ENCODE assay signal across 16 cellular contexts in genomic region chr9:14907360-14907685, GRCh38. TPM values are rescaled to one million over a fixed set of nuclear protein-coding genes. Genes with fewer than 3 reads are reported as not detected.
DNase-seq lines count a peak whose midpoint lies in the region; ATAC-seq and TF ChIP-seq lines count a peak whose summit lies in the region.
"Had no signal": no experiment of that assay in that cellular context is flagged by ENCODE, and none has a peak within 500 bp of the region (broad histone marks: within the 10 kb centered on the region; RNA-seq: fewer than 3 reads in every experiment).

No MANE protein-coding gene starts in this region.

- H3K4me2 ChIP-seq in neural progenitor cell, result peak overlapping the region; percentile 31

- H3K27ac ChIP-seq in HUES48 (ENCODE audit: low read depth, low read length) (peak overlapping the region; percentile 30), neural progenitor cell (no peak overlapping the region)
- H3K27ac ChIP-seq: upper lobe of right lung had no signal

- POLR2A ChIA-PET in activated CD4-positive, alpha-beta memory T cell treated with anti-CD3 and anti-CD28 coated beads for 36 hours (lab: Charles Lee), result no interaction called here

- TF ChIP-seq CTCF in neural progenitor cell (IDR thresholded peaks at IDR 0.05), result no peak

- H3K79me2 ChIP-seq in neural progenitor cell (ENCODE audit: low read depth), result no peaks in the 10 kb centered on the region

- H3K4me3 Mint-ChIP-seq in neural progenitor cell, result peak overlapping the region; percentile 70
- no peak overlapping the region for H3K4me3 Mint-ChIP-seq in activated CD4-positive, alpha-beta memory T cell treated with anti-CD3 and anti-CD28 coated beads for 36 hours
- H3K4me3 Mint-ChIP-seq: activated CD8-positive, alpha-beta T cell treated with anti-CD3 and anti-CD28 coated beads for 36 hours; activated T-helper 17 cell treated with anti-CD3 and anti-CD28 coated beads, Interleukin-2, amount 50 U/mL, for 72 hours; stimulated activated effector memory CD8-positive, alpha-beta T cell treated with anti-CD3 and anti-CD28 coated beads, Interleukin-12 subunit alpha, Interleukin-12 subunit beta, amount 100 ng/mL, for 72 hours had no signal

- H3K27me3 ChIP-seq in HUES48 (ENCODE audit: control insufficient read depth, insufficient read depth, low read length) (no peaks in the 10 kb centered on the region), neural progenitor cell (peaks cover 34% of the 10 kb centered on the region)
- H3K27me3 ChIP-seq: upper lobe of right lung had no signal

- peaks cover 4% of the 10 kb centered on the region for H3K9me3 Mint-ChIP-seq in neural progenitor cell
- no peaks in the 10 kb centered on the region for H3K9me3 Mint-ChIP-seq in activated CD4-positive, alpha-beta memory T cell treated with anti-CD3 and anti-CD28 coated beads for 36 hours
- H3K9me3 Mint-ChIP-seq: activated CD8-positive, alpha-beta T cell treated with anti-CD3 and anti-CD28 coated beads for 36 hours; activated T-helper 17 cell treated with anti-CD3 and anti-CD28 coated beads, Interleukin-2, amount 50 U/mL, for 72 hours; nephron; stimulated activated effector memory CD8-positive, alpha-beta T cell treated with anti-CD3 and anti-CD28 coated beads, Interleukin-12 subunit alpha, Interleukin-12 subunit beta, amount 100 ng/mL, for 72 hours had no signal

- H3K27ac Mint-ChIP-seq in neural progenitor cell, result no peak overlapping the region
- no peak overlapping the region for H3K27ac Mint-ChIP-seq in activated CD4-positive, alpha-beta memory T cell treated with anti-CD3 and anti-CD28 coated beads for 36 hours
- H3K27ac Mint-ChIP-seq: activated CD8-positive, alpha-beta T cell treated with anti-CD3 and anti-CD28 coated beads for 36 hours; activated T-helper 17 cell treated with anti-CD3 and anti-CD28 coated beads, Interleukin-2, amount 50 U/mL, for 72 hours; stimulated activated effector memory CD8-positive, alpha-beta T cell treated with anti-CD3 and anti-CD28 coated beads, Interleukin-12 subunit alpha, Interleukin-12 subunit beta, amount 100 ng/mL, for 72 hours had no signal

- CTCF ChIA-PET in activated CD4-positive, alpha-beta memory T cell treated with anti-CD3 and anti-CD28 coated beads for 36 hours (lab: Charles Lee), result no interaction called here

- ATAC-seq in HG03571 (IDR thresholded peaks at IDR 0.05; ENCODE audit: unreplicated experiment) (no peak), HG03025 (IDR thresholded peaks at IDR 0.05; ENCODE audit: low FRiP score, unreplicated experiment) (no peak)
- ATAC-seq: activated CD8-positive, alpha-beta T cell treated with anti-CD3 and anti-CD28 coated beads for 36 hours; activated T-helper 17 cell treated with anti-CD3 and anti-CD28 coated beads, Interleukin-2, amount 50 U/mL, for 72 hours; esophagus mucosa; stimulated activated effector memory CD8-positive, alpha-beta T cell treated with anti-CD3 and anti-CD28 coated beads, Interleukin-12 subunit alpha, Interleukin-12 subunit beta, amount 100 ng/mL, for 72 hours; upper lobe of right lung had no signal

- H4K20me1 ChIP-seq in neural progenitor cell (ENCODE audit: low read depth), result peaks cover 12% of the 10 kb centered on the region

- peaks cover 24% of the 10 kb centered on the region for H3F3A ChIP-seq in neural progenitor cell (ENCODE audit: low read depth)

- H3K4me3 ChIP-seq in HUES48 (ENCODE audit: low read depth, low read length), result 0 out of 2 replicates have a peak overlapping the region, but pooled peaks have one; percentile 19
- no peak overlapping the region for H3K4me3 ChIP-seq in neural progenitor cell

- DNase-seq in ELF-1 (ENCODE audit: low read depth, low spot score) (peak; percentile 84), cerebellar cortex (ENCODE audit: low spot score) (peak; percentile 60), neural progenitor cell (ENCODE audit: low spot score) (peak; percentile 83)
- DNase-seq in activated CD4-positive, alpha-beta memory T cell treated with anti-CD3 and anti-CD28 coated beads for 36 hours, result no peak
- DNase-seq: activated CD8-positive, alpha-beta T cell treated with anti-CD3 and anti-CD28 coated beads for 36 hours; amniotic stem cell; NCI-H1694; SIG-M5; upper lobe of right lung had no signal

- H3K36me3 ChIP-seq in HUES48 (ENCODE audit: control insufficient read depth, insufficient read depth, low read length), result no peaks in the 10 kb centered on the region
- no peaks in the 10 kb centered on the region for H3K36me3 ChIP-seq in neural progenitor cell
- H3K36me3 ChIP-seq: upper lobe of right lung had no signal

- H3K9me3 ChIP-seq in HUES48 (ENCODE audit: control insufficient read depth, insufficient read depth, low read length), result no peaks in the 10 kb centered on the region
- no peaks in the 10 kb centered on the region for H3K9me3 ChIP-seq in neural progenitor cell (ENCODE audit: low read depth)
- H3K9me3 ChIP-seq: upper lobe of right lung had no signal

- H3K4me1 Mint-ChIP-seq in neural progenitor cell, result peaks cover 44% of the 10 kb centered on the region
- H3K4me1 Mint-ChIP-seq in activated CD4-positive, alpha-beta memory T cell treated with anti-CD3 and anti-CD28 coated beads for 36 hours (ENCODE audit: low read depth), result no peaks in the 10 kb centered on the region
- H3K4me1 Mint-ChIP-seq: activated T-helper 17 cell treated with anti-CD3 and anti-CD28 coated beads, Interleukin-2, amount 50 U/mL, for 72 hours; stimulated activated effector memory CD8-positive, alpha-beta T cell treated with anti-CD3 and anti-CD28 coated beads, Interleukin-12 subunit alpha, Interleukin-12 subunit beta, amount 100 ng/mL, for 72 hours had no signal

- H3K27me3 Mint-ChIP-seq in neural progenitor cell (ENCODE audit: insufficient read depth, low read depth), result peaks cover 3% of the 10 kb centered on the region
- H3K27me3 Mint-ChIP-seq in activated CD4-positive, alpha-beta memory T cell treated with anti-CD3 and anti-CD28 coated beads for 36 hours, result no peaks in the 10 kb centered on the region
- H3K27me3 Mint-ChIP-seq: activated CD8-positive, alpha-beta T cell treated with anti-CD3 and anti-CD28 coated beads for 36 hours had no signal

- H3K4me1 ChIP-seq in HUES48 (ENCODE audit: control insufficient read depth, insufficient read depth, low read length), result peaks cover 56% of the 10 kb centered on the region
- H3K4me1 ChIP-seq in neural progenitor cell, result peaks cover 40% of the 10 kb centered on the region

- H3K9ac ChIP-seq in HUES48 (ENCODE audit: low read depth, low read length) (no peak overlapping the region), neural progenitor cell (no peak overlapping the region)

- peaks cover 4% of the 10 kb centered on the region for H3K36me3 Mint-ChIP-seq in neural progenitor cell
- no peaks in the 10 kb centered on the region for H3K36me3 Mint-ChIP-seq in activated CD4-positive, alpha-beta memory T cell treated with anti-CD3 and anti-CD28 coated beads for 36 hours
- H3K36me3 Mint-ChIP-seq: stimulated activated effector memory CD8-positive, alpha-beta T cell treated with anti-CD3 and anti-CD28 coated beads, Interleukin-12 subunit alpha, Interleukin-12 subunit beta, amount 100 ng/mL, for 72 hours had no signal

- intact Hi-C loops in activated CD4-positive, alpha-beta memory T cell treated with anti-CD3 and anti-CD28 coated beads for 36 hours (cut with micrococcal nuclease), result no loop called here

- no peak overlapping the region for H2AFZ ChIP-seq in neural progenitor cell (replicated peaks)

RNA-seq across cellular contexts. Expression of gene FREM1, which starts 2.9 kb away (rescaled TPM):
- total RNA-seq in neural progenitor cell (ENCODE audit: low replicate concordance), result 1.1 and 1.2 TPM in 2 replicates
- total RNA-seq in activated CD4-positive, alpha-beta memory T cell treated with anti-CD3 and anti-CD28 coated beads for 36 hours, result not detected
- total RNA-seq: activated CD8-positive, alpha-beta T cell treated with anti-CD3 and anti-CD28 coated beads for 36 hours had no signal
